In genomic region chr12:123963829-123964228, GRCh38 we compare ENCODE assay signal across 8 cellular contexts.
"Had no signal": no experiment of that assay in that cellular context is flagged by ENCODE, and none has a peak within 500 bp of the region (broad histone marks: within the 10 kb centered on the region; RNA-seq: fewer than 3 reads in every experiment).

No MANE protein-coding gene starts in this region.

- H3K4me3 ChIP-seq: GM23338, K562 had no signal

- ATAC-seq: GM23338, K562 had no signal

- H3K27ac ChIP-seq: HL-60 had no signal

- H3K4me3 Mint-ChIP-seq: GM23338, H9 had no signal

- H3K27ac Mint-ChIP-seq: GM23338, H9 had no signal

- FAIRE-seq: H1, H54, K562 had no signal

- H3K9me3 Mint-ChIP-seq: GM23338, H9 had no signal

- DNase-seq: H9, HCEC 1CT, IMR-90 had no signal

- H3K4me2 ChIP-seq: GM23338 had no signal

- H3K4me1 Mint-ChIP-seq: GM23338, H9 had no signal

- H2AFZ ChIP-seq: GM23338 had no signal
